In the genomic region with DNA sequence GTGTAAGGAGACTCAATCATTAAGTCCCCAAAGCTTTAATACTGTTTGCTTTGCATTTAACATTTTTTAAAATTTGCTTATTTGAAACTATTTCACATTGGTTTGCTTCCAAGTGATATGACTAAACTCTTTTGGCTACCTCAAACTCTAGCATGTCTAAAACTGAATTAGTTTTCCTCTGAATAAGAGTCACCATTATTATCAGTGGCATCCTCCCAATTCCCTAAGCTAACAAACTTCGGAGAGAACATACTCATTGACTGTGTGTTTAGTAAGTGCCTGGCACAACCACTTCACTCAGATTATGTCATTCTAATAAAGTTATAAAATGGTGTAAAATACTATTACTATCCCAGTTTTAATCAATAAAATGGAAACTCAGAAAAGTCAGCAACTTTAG, we compare ENCODE assay signal across 11 cellular contexts. TPM values are rescaled to one million over a fixed set of nuclear protein-coding genes. Genes with fewer than 3 reads are reported as not detected.
DNase-seq lines count a peak whose midpoint lies in the region; ATAC-seq and TF ChIP-seq lines count a peak whose summit lies in the region.
"Had no signal": no experiment of that assay in that cellular context is flagged by ENCODE, and none has a peak within 500 bp of the region (broad histone marks: within the 10 kb centered on the region; RNA-seq: fewer than 3 reads in every experiment).

No MANE protein-coding gene starts in this region.

- no peak for TF ChIP-seq POLR2A in spleen (IDR thresholded peaks at IDR 0.05)

- H3K27ac Mint-ChIP-seq in activated T-helper 1 cell treated with anti-CD3 and anti-CD28 coated beads, Interleukin-12 subunit alpha, Interleukin-12 subunit beta, Interleukin-2, Interleukin-4 antibody, amounts not matched to agents 30 ng/mL and 10 ng/mL and 1 ng/mL, durations not matched to agents 14 hours and 24 hours and 36 hours: no peak overlapping the region
- H3K27ac Mint-ChIP-seq: activated CD8-positive, alpha-beta T cell treated with anti-CD3 and anti-CD28 coated beads, Interleukin-2, amount 10 ng/mL, durations not matched to agents 7 days and 5 days; H9 had no signal

- H3K27me3 ChIP-seq in upper lobe of right lung (no peaks in the 10 kb centered on the region), spleen (replicated peaks in 1 of 7) (no peaks in the 10 kb centered on the region)
- H3K27me3 ChIP-seq: testis had no signal

- no peaks in the 10 kb centered on the region for H3K9me3 ChIP-seq in upper lobe of right lung
- no peaks in the 10 kb centered on the region for H3K9me3 ChIP-seq in spleen
- H3K9me3 ChIP-seq: testis had no signal

- peaks cover 38% of the 10 kb centered on the region for H3K4me1 ChIP-seq in upper lobe of right lung
- peaks cover 0 to 48% (median 11%) of the 10 kb centered on the region in 6 donors for H3K4me1 ChIP-seq in spleen

- no peak overlapping the region for H3K4me3 ChIP-seq in upper lobe of right lung
- H3K4me3 ChIP-seq in spleen: no peak overlapping the region
- H3K4me3 ChIP-seq: testis had no signal

- H3K4me1 Mint-ChIP-seq in activated T-helper 1 cell treated with anti-CD3 and anti-CD28 coated beads, Interleukin-12 subunit alpha, Interleukin-12 subunit beta, Interleukin-2, Interleukin-4 antibody, amounts not matched to agents 30 ng/mL and 10 ng/mL and 1 ng/mL, durations not matched to agents 14 hours and 24 hours and 36 hours (ENCODE audit: low read depth): peaks cover 29% of the 10 kb centered on the region

- DNase-seq in LHCN-M2 (ENCODE audit: low read depth): peak; percentile 72
- no peak for DNase-seq in left lobe of liver (ENCODE audit: low spot score)
- no peak for DNase-seq in upper lobe of right lung
- no peak for DNase-seq in spleen
- DNase-seq in activated T-helper 1 cell treated with anti-CD3 and anti-CD28 coated beads, Interleukin-12 subunit alpha, Interleukin-12 subunit beta, Interleukin-2, Interleukin-4 antibody, amounts not matched to agents 30 ng/mL and 10 ng/mL and 1 ng/mL, durations not matched to agents 14 hours and 24 hours and 36 hours (ENCODE audit: low spot score): no peak
- DNase-seq: activated CD8-positive, alpha-beta T cell treated with anti-CD3 and anti-CD28 coated beads, Interleukin-2, amount 10 ng/mL, durations not matched to agents 7 days and 5 days; H9; NCI-H526; testis had no signal

- no peak overlapping the region for H3K4me3 Mint-ChIP-seq in activated T-helper 1 cell treated with anti-CD3 and anti-CD28 coated beads, Interleukin-12 subunit alpha, Interleukin-12 subunit beta, Interleukin-2, Interleukin-4 antibody, amounts not matched to agents 30 ng/mL and 10 ng/mL and 1 ng/mL, durations not matched to agents 14 hours and 24 hours and 36 hours
- H3K4me3 Mint-ChIP-seq: activated CD8-positive, alpha-beta T cell treated with anti-CD3 and anti-CD28 coated beads, Interleukin-2, amount 10 ng/mL, durations not matched to agents 7 days and 5 days; H9 had no signal

- peak; percentile 78 for ATAC-seq in left lobe of liver
- ATAC-seq in upper lobe of right lung: no peak
- no peak for ATAC-seq in GM19023 (IDR thresholded peaks at IDR 0.05; ENCODE audit: unreplicated experiment)
- ATAC-seq: activated CD8-positive, alpha-beta T cell treated with anti-CD3 and anti-CD28 coated beads, Interleukin-2, amount 10 ng/mL, durations not matched to agents 7 days and 5 days had no signal

- 84 to 94% (median 89%) methylated on average over 1 of the region's 1 CpG for WGBS in spleen, 5 donors

- TF ChIP-seq CTCF in upper lobe of right lung (IDR thresholded peaks at IDR 0.05) (no peak), spleen (IDR thresholded peaks at IDR 0.05 in 8 of 11, conservative IDR thresholded peaks at IDR 0.05 in 3 of 11) (no peak)

- peaks cover 41% of the 10 kb centered on the region for H3K36me3 Mint-ChIP-seq in activated T-helper 1 cell treated with anti-CD3 and anti-CD28 coated beads, Interleukin-12 subunit alpha, Interleukin-12 subunit beta, Interleukin-2, Interleukin-4 antibody, amounts not matched to agents 30 ng/mL and 10 ng/mL and 1 ng/mL, durations not matched to agents 14 hours and 24 hours and 36 hours (ENCODE audit: low read depth)

- no peaks in the 10 kb centered on the region for H3K9me3 Mint-ChIP-seq in activated T-helper 1 cell treated with anti-CD3 and anti-CD28 coated beads, Interleukin-12 subunit alpha, Interleukin-12 subunit beta, Interleukin-2, Interleukin-4 antibody, amounts not matched to agents 30 ng/mL and 10 ng/mL and 1 ng/mL, durations not matched to agents 14 hours and 24 hours and 36 hours
- H3K9me3 Mint-ChIP-seq: H9 had no signal

- intact Hi-C loops in upper lobe of right lung (cut with DNase I) (no loop called here), spleen (cut with DNase I; ENCODE audit: low total_unique reads) (no loop called here)
- intact Hi-C loops in activated T-helper 1 cell treated with anti-CD3 and anti-CD28 coated beads, Interleukin-12 subunit alpha, Interleukin-12 subunit beta, Interleukin-2, Interleukin-4 antibody, amounts not matched to agents 30 ng/mL and 10 ng/mL and 1 ng/mL, durations not matched to agents 14 hours and 24 hours and 36 hours (cut with micrococcal nuclease): loop anchor here (5.0 kb wide), 1 partner anchor 90 kb away; the partner anchor contains the start of gene ARPP19

- H3K27ac ChIP-seq in cingulate gyrus (ENCODE audit: low read depth, low read length) (peak overlapping the region; percentile 42), upper lobe of right lung (peak overlapping the region; percentile 31), spleen (no peak overlapping the region)

- H3K27me3 Mint-ChIP-seq in activated T-helper 1 cell treated with anti-CD3 and anti-CD28 coated beads, Interleukin-12 subunit alpha, Interleukin-12 subunit beta, Interleukin-2, Interleukin-4 antibody, amounts not matched to agents 30 ng/mL and 10 ng/mL and 1 ng/mL, durations not matched to agents 14 hours and 24 hours and 36 hours (ENCODE audit: insufficient read depth): no peaks in the 10 kb centered on the region

- H3K36me3 ChIP-seq in upper lobe of right lung: peaks cover 41% of the 10 kb centered on the region
- H3K36me3 ChIP-seq in spleen: peaks cover 0 to 100% (median 39%) of the 10 kb centered on the region in 6 donors

RNA-seq across cellular contexts. Expression of gene ATOSA, which starts 21.9 kb away (rescaled TPM):
- total RNA-seq in LHCN-M2 (2014; rRNA removed) (8.7 and 11.1 TPM in 2 replicates), left lobe of liver (29.0 TPM), upper lobe of right lung (42.5 TPM), spleen (100 to 1,000 TPM in 2 of 7 donors, 10 to 100 TPM in 5; 65.2 to 148 (median 80.3) TPM)
- 6.0 TPM for polyA plus RNA-seq in LHCN-M2 (2012)
- polyA plus RNA-seq in spleen: 10 to 100 TPM; 57.0 to 80.7 (median 59.9) TPM
- total RNA-seq in activated T-helper 1 cell treated with anti-CD3 and anti-CD28 coated beads, Interleukin-12 subunit alpha, Interleukin-12 subunit beta, Interleukin-2, Interleukin-4 antibody, amounts not matched to agents 30 ng/mL and 10 ng/mL and 1 ng/mL, durations not matched to agents 14 hours and 24 hours and 36 hours: 14.8 and 16.5 TPM in 2 replicates

Comparison
In these comparisons a context has a peak if more than half of its experiments do, and no peak if none do; other contexts are left out.
1. H3K27ac ChIP-seq: peak in cingulate gyrus (single experiment) and upper lobe of right lung (single experiment); none in spleen (0 of 8).